17 cellular contexts compared by ENCODE assay signal in genomic region chr19:14203258-14203657, GRCh38. TPM values are rescaled to one million over a fixed set of nuclear protein-coding genes. Genes with fewer than 3 reads are reported as not detected.
DNase-seq lines count a peak whose midpoint lies in the region; ATAC-seq and TF ChIP-seq lines count a peak whose summit lies in the region.
"Had no signal": no experiment of that assay in that cellular context is flagged by ENCODE, and none has a peak within 500 bp of the region (broad histone marks: within the 10 kb centered on the region; RNA-seq: fewer than 3 reads in every experiment).

No MANE protein-coding gene starts in this region.

- H3K4me3 Mint-ChIP-seq in activated naive CD8-positive, alpha-beta T cell = peak overlapping the region; percentile 27
- H3K4me3 Mint-ChIP-seq in activated naive CD8-positive, alpha-beta T cell treated with anti-CD3 and anti-CD28 coated beads for 36 hours = no peak overlapping the region
- H3K4me3 Mint-ChIP-seq in T-helper 17 cell (peak overlapping the region; percentile 93), immature natural killer cell (peak overlapping the region in 3 of 5 donors; percentile 17 to 81 (median 38)), type B pancreatic cell (peak overlapping the region; percentile 59)
- no peak overlapping the region for H3K4me3 Mint-ChIP-seq in stimulated activated naive B cell treated with anti-CD40 and anti-IgM and Interleukin-4, amounts not matched to agents 10 μg/mL and 1 μg/mL and 100 μg/mL, for 72 hours
- H3K4me3 Mint-ChIP-seq: activated naive CD4-positive, alpha-beta T cell treated with anti-CD3 and anti-CD28 coated beads, Interleukin-2, amount 10 ng/mL, durations not matched to agents 7 days and 5 days had no signal

- DNase-seq in activated naive CD8-positive, alpha-beta T cell treated with anti-CD3 and anti-CD28 coated beads for 36 hours = no peak
- DNase-seq in T-helper 17 cell (no peak), immature natural killer cell (no peak), type B pancreatic cell (ENCODE audit: extremely low spot score, unreplicated experiment) (no peak), G401 (ENCODE audit: low spot score) (no peak)
- DNase-seq in activated naive CD4-positive, alpha-beta T cell treated with Interleukin-2 at 50 U/mL for 16 hours = no peak
- DNase-seq in stimulated activated naive B cell treated with anti-CD40 and anti-IgM and Interleukin-4, amounts not matched to agents 10 μg/mL and 1 μg/mL and 100 μg/mL, for 72 hours = no peak
- DNase-seq: activated CD4-positive, alpha-beta T cell treated with anti-CD3 and anti-CD28 coated beads, Interleukin-2, amount 50 U/mL, for 4 hours; activated naive CD4-positive, alpha-beta T cell treated with anti-CD3 and anti-CD28 coated beads, Interleukin-2, amount 10 ng/mL, durations not matched to agents 7 days and 5 days; activated T-cell treated with anti-CD3 and anti-CD28 coated beads, Interleukin-2, amount 50 U/mL, for 1 hour; colonic mucosa; NCI-H1092; NCI-H2029 treated with DMSO at 0.1 percent for 48 hours; spleen had no signal

- peaks cover 32% of the 10 kb centered on the region for H3K4me1 Mint-ChIP-seq in activated naive CD8-positive, alpha-beta T cell (ENCODE audit: low read depth)
- peaks cover 27% of the 10 kb centered on the region for H3K4me1 Mint-ChIP-seq in activated naive CD8-positive, alpha-beta T cell treated with anti-CD3 and anti-CD28 coated beads for 36 hours
- H3K4me1 Mint-ChIP-seq in T-helper 17 cell = peaks cover 36% of the 10 kb centered on the region
- H3K4me1 Mint-ChIP-seq in immature natural killer cell = peaks cover 38 to 58% of the 10 kb centered on the region in 2 donors
- H3K4me1 Mint-ChIP-seq in type B pancreatic cell (ENCODE audit: unreplicated experiment) = peaks cover 26% of the 10 kb centered on the region
- H3K4me1 Mint-ChIP-seq in stimulated activated naive B cell treated with anti-CD40 and anti-IgM and Interleukin-4, amounts not matched to agents 10 μg/mL and 1 μg/mL and 100 μg/mL, for 72 hours = peaks cover 16 to 27% of the 10 kb centered on the region in 2 donors

- no peaks in the 10 kb centered on the region for H3K9me3 ChIP-seq in T-helper 17 cell (ENCODE audit: control insufficient read depth, low read length, poor library complexity, severe bottlenecking)
- H3K9me3 ChIP-seq: colonic mucosa, spleen had no signal

- no peaks in the 10 kb centered on the region for H3K9me3 Mint-ChIP-seq in activated naive CD8-positive, alpha-beta T cell (ENCODE audit: low read depth)
- no peaks in the 10 kb centered on the region for H3K9me3 Mint-ChIP-seq in activated naive CD8-positive, alpha-beta T cell treated with anti-CD3 and anti-CD28 coated beads for 36 hours
- H3K9me3 Mint-ChIP-seq in immature natural killer cell = no peaks in the 10 kb centered on the region
- H3K9me3 Mint-ChIP-seq in type B pancreatic cell = no peaks in the 10 kb centered on the region
- H3K9me3 Mint-ChIP-seq in stimulated activated naive B cell treated with anti-CD40 and anti-IgM and Interleukin-4, amounts not matched to agents 10 μg/mL and 1 μg/mL and 100 μg/mL, for 72 hours = no peaks in the 10 kb centered on the region
- H3K9me3 Mint-ChIP-seq: activated naive CD4-positive, alpha-beta T cell treated with anti-CD3 and anti-CD28 coated beads, Interleukin-2, amount 10 ng/mL, durations not matched to agents 7 days and 5 days had no signal

- no peaks in the 10 kb centered on the region for H3K36me3 Mint-ChIP-seq in activated naive CD8-positive, alpha-beta T cell
- H3K36me3 Mint-ChIP-seq in activated naive CD8-positive, alpha-beta T cell treated with anti-CD3 and anti-CD28 coated beads for 36 hours = no peaks in the 10 kb centered on the region
- peaks cover 3% of the 10 kb centered on the region for H3K36me3 Mint-ChIP-seq in T-helper 17 cell (ENCODE audit: low read depth)
- H3K36me3 Mint-ChIP-seq in immature natural killer cell = no peaks in the 10 kb centered on the region
- H3K36me3 Mint-ChIP-seq in type B pancreatic cell = no peaks in the 10 kb centered on the region
- no peaks in the 10 kb centered on the region for H3K36me3 Mint-ChIP-seq in stimulated activated naive B cell treated with anti-CD40 and anti-IgM and Interleukin-4, amounts not matched to agents 10 μg/mL and 1 μg/mL and 100 μg/mL, for 72 hours
- H3K36me3 Mint-ChIP-seq: activated naive CD4-positive, alpha-beta T cell treated with anti-CD3 and anti-CD28 coated beads, Interleukin-2, amount 10 ng/mL, durations not matched to agents 7 days and 5 days had no signal

- in situ Hi-C loops in G401 (cut with HindIII; ENCODE audit: low sequenced_read_pairs) = no loop called here

- no peak for TF ChIP-seq CTCF in type B pancreatic cell (conservative IDR thresholded peaks at IDR 0.05)

- no peaks in the 10 kb centered on the region for H3K27me3 Mint-ChIP-seq in activated naive CD8-positive, alpha-beta T cell
- peaks cover 15% of the 10 kb centered on the region for H3K27me3 Mint-ChIP-seq in activated naive CD8-positive, alpha-beta T cell treated with anti-CD3 and anti-CD28 coated beads for 36 hours
- H3K27me3 Mint-ChIP-seq in T-helper 17 cell = no peaks in the 10 kb centered on the region
- H3K27me3 Mint-ChIP-seq in immature natural killer cell (ENCODE audit: low read depth in 3 of 3) = peaks cover 11 to 12% (median 12%) of the 10 kb centered on the region in 3 donors
- peaks cover 13% of the 10 kb centered on the region for H3K27me3 Mint-ChIP-seq in type B pancreatic cell
- peaks cover 44 to 56% of the 10 kb centered on the region in 2 donors for H3K27me3 Mint-ChIP-seq in stimulated activated naive B cell treated with anti-CD40 and anti-IgM and Interleukin-4, amounts not matched to agents 10 μg/mL and 1 μg/mL and 100 μg/mL, for 72 hours

- H3K27ac Mint-ChIP-seq in activated naive CD8-positive, alpha-beta T cell = no peak overlapping the region
- no peak overlapping the region for H3K27ac Mint-ChIP-seq in activated naive CD8-positive, alpha-beta T cell treated with anti-CD3 and anti-CD28 coated beads for 36 hours
- peak overlapping the region; percentile 87 for H3K27ac Mint-ChIP-seq in T-helper 17 cell
- no peak overlapping the region for H3K27ac Mint-ChIP-seq in immature natural killer cell
- H3K27ac Mint-ChIP-seq in type B pancreatic cell = no peak overlapping the region
- H3K27ac Mint-ChIP-seq in stimulated activated naive B cell treated with anti-CD40 and anti-IgM and Interleukin-4, amounts not matched to agents 10 μg/mL and 1 μg/mL and 100 μg/mL, for 72 hours = no peak overlapping the region
- H3K27ac Mint-ChIP-seq: activated naive CD4-positive, alpha-beta T cell treated with anti-CD3 and anti-CD28 coated beads, Interleukin-2, amount 10 ng/mL, durations not matched to agents 7 days and 5 days had no signal

- no peak for ATAC-seq in T-helper 17 cell
- no peak for ATAC-seq in stimulated activated naive B cell treated with anti-CD40 and anti-IgM and Interleukin-4, amounts not matched to agents 10 μg/mL and 1 μg/mL and 100 μg/mL, for 72 hours (replicated peaks)
- ATAC-seq: HCT116 had no signal

RNA-seq across cellular contexts. Expression of gene ADGRL1, which starts 2.7 kb away (rescaled TPM):
- 1 to 10 TPM; 8.5 to 9.5 TPM for total RNA-seq in activated naive CD8-positive, alpha-beta T cell treated with anti-CD3 and anti-CD28 coated beads for 36 hours
- total RNA-seq in T-helper 17 cell = 10 to 100 TPM; 14.9 to 30.8 TPM
- 1 to 10 TPM in 1 of 3 donors, under 1 TPM in 2; 0.52 to 2.1 (median 0.53) TPM for polyA plus RNA-seq in immature natural killer cell
- total RNA-seq in type B pancreatic cell (ENCODE audit: low replicate concordance) = 24.9 and 62.4 TPM in 2 replicates
- 18.5 and 20.5 TPM in 2 replicates for total RNA-seq in G401 (2014; rRNA removed; shearing (Covaris generic))
- polyA plus RNA-seq: CD14-positive monocyte had no signal

Comparison
In these comparisons a context has a peak if more than half of its experiments do, and no peak if none do; other contexts are left out.
1. H3K4me3 Mint-ChIP-seq: peak in activated naive CD8-positive, alpha-beta T cell (single experiment), T-helper 17 cell (single experiment), immature natural killer cell (3 of 5) and type B pancreatic cell (single experiment); none in activated naive CD8-positive, alpha-beta T cell treated with anti-CD3 and anti-CD28 coated beads for 36 hours (single experiment) and stimulated activated naive B cell treated with anti-CD40 and anti-IgM and Interleukin-4, amounts not matched to agents 10 μg/mL and 1 μg/mL and 100 μg/mL, for 72 hours (0 of 2).